Comparison of ENCODE assay signal across 6 cellular contexts in genomic region chr10:97687785-97688781, GRCh38. TPM values are rescaled to one million over a fixed set of nuclear protein-coding genes. Genes with fewer than 3 reads are reported as not detected.
DNase-seq lines count a peak whose midpoint lies in the region; ATAC-seq and TF ChIP-seq lines count a peak whose summit lies in the region.

No MANE protein-coding gene starts in this region.

- in situ Hi-C loops in brain microvascular endothelial cell (cut with HindIII; ENCODE audit: low pct_ligation_motif_present, low sequenced_read_pairs) = no loop called here

- H3K9ac ChIP-seq in HUES6 (ENCODE audit: low read length) = peak overlapping the region; percentile 70

- H3K4me3 ChIP-seq in HUES6 (ENCODE audit: low read depth, low read length) (peak overlapping the region; percentile 53), brain microvascular endothelial cell (ENCODE audit: low read depth, low read length) (peak overlapping the region; percentile 39), neuron (ENCODE audit: low read length) (peak overlapping the region; percentile 54)

- peaks cover 25% of the 10 kb centered on the region for H3K4me1 ChIP-seq in HUES6 (ENCODE audit: control insufficient read depth, insufficient read depth, low read length)
- H3K4me1 ChIP-seq in neuron (ENCODE audit: insufficient read depth, low read length) = peaks cover 11% of the 10 kb centered on the region

- peak overlapping the region; percentile 76 for H2AFZ ChIP-seq in neuron (ENCODE audit: low read depth, low read length)

- peak; percentile 56 for DNase-seq in brain microvascular endothelial cell
- DNase-seq in stimulated activated CD4-positive, alpha-beta T cell treated with anti-CD3 and anti-CD28 coated beads, Interleukin-4, amount 100 ng/mL, for 4 hours = no peak
- no peak for DNase-seq in posterior vena cava (ENCODE audit: low spot score)

- H3K27ac ChIP-seq in HUES6 (ENCODE audit: low read depth, low read length) = peak overlapping the region; percentile 33
- H3K27ac ChIP-seq in brain microvascular endothelial cell = peak overlapping the region; percentile 73

- H3K9me3 ChIP-seq in HUES6 (ENCODE audit: control insufficient read depth, insufficient read depth, low read depth, low read length) = no peaks in the 10 kb centered on the region
- no peaks in the 10 kb centered on the region for H3K9me3 ChIP-seq in neuron (ENCODE audit: low read length)

- H3K27me3 ChIP-seq in HUES6 (ENCODE audit: control insufficient read depth, insufficient read depth, low read length) = no peaks in the 10 kb centered on the region; the same call in 1 of the 2 replicates
- no peaks in the 10 kb centered on the region for H3K27me3 ChIP-seq in brain microvascular endothelial cell (replicated peaks)
- no peaks in the 10 kb centered on the region for H3K27me3 ChIP-seq in neuron (ENCODE audit: insufficient read depth, low read length)

- ATAC-seq in HG03196 (IDR thresholded peaks at IDR 0.05; ENCODE audit: unreplicated experiment) = no peak

- H3K36me3 ChIP-seq in HUES6 (ENCODE audit: control insufficient read depth, insufficient read depth, low read length) = no peaks in the 10 kb centered on the region
- no peaks in the 10 kb centered on the region for H3K36me3 ChIP-seq in brain microvascular endothelial cell (replicated peaks)
- no peaks in the 10 kb centered on the region for H3K36me3 ChIP-seq in neuron (ENCODE audit: insufficient read depth, low read length)

- peak; percentile 12 for TF ChIP-seq CTCF in brain microvascular endothelial cell (IDR thresholded peaks at IDR 0.05; ENCODE audit: low read depth, low read length, missing control alignments)

- intact Hi-C loops in posterior vena cava (cut with DNase I) = loop anchor here in 1 of 2 donors (5.0 kb wide), 1 partner anchor 49 kb away; the partner anchor contains the start of gene ZFYVE27

RNA-seq across cellular contexts. Expression of gene AVPI1, which starts 1.0 kb away (rescaled TPM):
- total RNA-seq in posterior vena cava = 10 to 100 TPM; 15.0 to 17.6 TPM

RNA-seq across cellular contexts. Expression of gene MARVELD1, which starts 25.4 kb away (rescaled TPM):
- 10 to 100 TPM; 87.5 to 96.8 TPM for total RNA-seq in posterior vena cava

RNA-seq across cellular contexts. Expression of gene PI4K2A, which starts 47.6 kb away (rescaled TPM):
- 10 to 100 TPM; 13.8 to 15.9 TPM for total RNA-seq in posterior vena cava

RNA-seq across cellular contexts. Expression of gene ZFYVE27, which starts 48.8 kb away (rescaled TPM):
- total RNA-seq in posterior vena cava = 10 to 100 TPM; 15.8 to 16.0 TPM

RNA-seq across cellular contexts. Expression of gene MORN4, which starts 54.8 kb away (rescaled TPM):
- 1 to 10 TPM; 3.4 to 6.5 TPM for total RNA-seq in posterior vena cava
